Comparison of ENCODE assay signal across 8 cellular contexts in genomic region chr14:37184520-37184919, GRCh38. TPM values are rescaled to one million over a fixed set of nuclear protein-coding genes. Genes with fewer than 3 reads are reported as not detected.
DNase-seq lines count a peak whose midpoint lies in the region; ATAC-seq and TF ChIP-seq lines count a peak whose summit lies in the region.
"Not testable (repeated sequence)": the region's sequence is repeated elsewhere in the genome, so short reads cannot be mapped to it uniquely, and the experiment has no call there.
"Had no signal": no experiment of that assay in that cellular context is flagged by ENCODE, and none has a peak within 500 bp of the region (broad histone marks: within the 10 kb centered on the region; RNA-seq: fewer than 3 reads in every experiment).

No MANE protein-coding gene starts in this region.

- not testable (repeated sequence) for H3K4me1 Mint-ChIP-seq in WTC11

- not testable (repeated sequence) for TF ChIP-seq CTCF in WTC11 (IDR thresholded peaks at IDR 0.05)

- not testable (repeated sequence) for ATAC-seq in WTC11

- H3K4me3 Mint-ChIP-seq in WTC11 = not testable (repeated sequence)

- not testable (repeated sequence) for H3K36me3 Mint-ChIP-seq in WTC11

- not testable (repeated sequence) for DNase-seq in WTC11 (ENCODE audit: low spot score)

- H3K9me3 Mint-ChIP-seq in WTC11 = peaks cover 14% of the 10 kb centered on the region

- H3K27ac Mint-ChIP-seq in WTC11 = not testable (repeated sequence)

- CTCF ChIA-PET in WTC11 (lab: Charles Lee) = not testable (repeated sequence)

- POLR2A ChIA-PET in WTC11 (lab: Charles Lee) = not testable (repeated sequence)

- not testable (repeated sequence) for H3K27me3 Mint-ChIP-seq in WTC11 (ENCODE audit: low read depth)

TF ChIP-seq in WTC11, 78 proteins besides CTCF, POLR2A, EP300 and RAD21:
- peak; percentile 91 for TF ChIP-seq HMGA2 (CRISPR knock-in tag; IDR thresholded peaks at IDR 0.05)
TF ChIP-seq in WTC11: peak in this region for 1; not testable (repeated sequence) for 77.

RNA-seq across cellular contexts. Expression of gene SLC25A21, which starts 12.1 kb away (rescaled TPM):
- total RNA-seq in WTC11 (2021) = 3.8 to 8.2 TPM (median 6.0 TPM) in 3 replicates
- total RNA-seq: B cell; CD4-positive, alpha-beta memory T cell; CD4-positive, alpha-beta T cell; CD4-positive, CD25-positive, alpha-beta regulatory T cell; CD8-positive, alpha-beta memory T cell; CD8-positive, alpha-beta T cell had no signal

RNA-seq across cellular contexts. Expression of gene MIPOL1, which starts 13.2 kb away (rescaled TPM):
- 12.0 to 13.1 TPM (median 12.3 TPM) in 3 replicates for total RNA-seq in WTC11 (2021)
- total RNA-seq: A172; CD4-positive, CD25-positive, alpha-beta regulatory T cell; CD8-positive, alpha-beta memory T cell; CD8-positive, alpha-beta T cell had no signal
